8 cellular contexts compared by ENCODE assay signal in genomic region chr5:169636477-169637084, GRCh38. TPM values are rescaled to one million over a fixed set of nuclear protein-coding genes. Genes with fewer than 3 reads are reported as not detected.
A peak's percentile ranks its signal among the peaks of the same experiment; 100 is the strongest.
DNase-seq lines count a peak whose midpoint lies in the region; ATAC-seq and TF ChIP-seq lines count a peak whose summit lies in the region.

No MANE protein-coding gene starts in this region.

- no CpG with 5 or more reads among the region's 23 CpGs for WGBS in trophoblast cell (ENCODE audit: extremely low coverage, insufficient coverage, insufficient read length)

- H3K36me3 Mint-ChIP-seq in effector memory CD8-positive, alpha-beta T cell (ENCODE audit: insufficient read depth): peaks cover 22% of the 10 kb centered on the region

- H3K27me3 ChIP-seq in GM06990 (replicated peaks; ENCODE audit: control insufficient read depth, insufficient read depth, low read length) (no peaks in the 10 kb centered on the region), MM.1S (replicated peaks; ENCODE audit: insufficient read depth, low read length) (no peaks in the 10 kb centered on the region), trophoblast cell (ENCODE audit: insufficient read depth, low read length) (peaks cover 19% of the 10 kb centered on the region)

- H3K9me3 ChIP-seq in MM.1S (replicated peaks; ENCODE audit: insufficient read depth, low read length) (no peaks in the 10 kb centered on the region), trophoblast cell (ENCODE audit: insufficient read depth, low read depth, low read length) (peaks cover 8% of the 10 kb centered on the region)

- H3K18ac ChIP-seq in trophoblast cell (ENCODE audit: low read length): no peak overlapping the region

- H4K8ac ChIP-seq in trophoblast cell (ENCODE audit: low read depth, low read length): no peak overlapping the region

- no peak overlapping the region for H2BK120ac ChIP-seq in trophoblast cell (ENCODE audit: insufficient read depth, low read length, poor library complexity)

- peaks cover 9% of the 10 kb centered on the region for H3K4me1 ChIP-seq in MM.1S (ENCODE audit: low read length)
- peaks cover 2 to 8% of the 10 kb centered on the region in 2 experiments for H3K4me1 ChIP-seq in trophoblast cell (ENCODE audit: control insufficient read depth in 1 of 2, insufficient read depth in 2 of 2, low read length in 2 of 2)

- H3K9ac ChIP-seq in MM.1S (ENCODE audit: low read length): peak overlapping the region; percentile 75
- H3K9ac ChIP-seq in trophoblast cell (ENCODE audit: low read length): no peak overlapping the region

- H3K4me3 ChIP-seq in GM06990 (replicated peaks; ENCODE audit: low read depth, low read length) (peak overlapping the region; percentile 86), MM.1S (ENCODE audit: low read length) (peak overlapping the region; percentile 69), trophoblast cell (ENCODE audit: low read depth, low read length) (no peak overlapping the region)

- H3K79me2 ChIP-seq in MM.1S (ENCODE audit: low read length) (peaks cover 51% of the 10 kb centered on the region), trophoblast cell (ENCODE audit: control insufficient read depth, insufficient read depth, low read length, poor library complexity) (no peaks in the 10 kb centered on the region)

- no peak overlapping the region for H3K4ac ChIP-seq in trophoblast cell (ENCODE audit: low read depth, low read length)

- H3K27me3 Mint-ChIP-seq in effector memory CD8-positive, alpha-beta T cell: no peaks in the 10 kb centered on the region

- H3K9me2 ChIP-seq in MM.1S (replicated peaks; ENCODE audit: insufficient read depth, low read length): no peaks in the 10 kb centered on the region

- H2BK12ac ChIP-seq in trophoblast cell (ENCODE audit: low read length): no peak overlapping the region

- H4K91ac ChIP-seq in trophoblast cell (ENCODE audit: low read depth, low read length): no peak overlapping the region

- peak overlapping the region; percentile 87 for H2AFZ ChIP-seq in MM.1S (ENCODE audit: low read length)
- no peak overlapping the region for H2AFZ ChIP-seq in trophoblast cell (ENCODE audit: insufficient read depth, low read length, poor library complexity)

- TF ChIP-seq CTCF in GM06990 (IDR thresholded peaks at IDR 0.05; ENCODE audit: insufficient read depth, low read length, poor library complexity, severe bottlenecking) (no peak), MM.1S (IDR thresholded peaks at IDR 0.05; ENCODE audit: low read length) (no peak)

- no peaks in the 10 kb centered on the region for H3K79me1 ChIP-seq in trophoblast cell (ENCODE audit: low read length)

- H3K36me3 ChIP-seq in GM06990 (ENCODE audit: control insufficient read depth, insufficient read depth, low read length) (peaks cover 6% of the 10 kb centered on the region; the same call in 1 of the 2 replicates), MM.1S (replicated peaks; ENCODE audit: insufficient read depth, low read length) (no peaks in the 10 kb centered on the region), trophoblast cell (ENCODE audit: control insufficient read depth in 1 of 2, insufficient read depth in 2 of 2, low read length in 2 of 2) (no peaks in the 10 kb centered on the region)

- no peaks in the 10 kb centered on the region for H3K9me3 Mint-ChIP-seq in effector memory CD8-positive, alpha-beta T cell

- H3K27ac ChIP-seq in MM.1S (ENCODE audit: low read length) (peak overlapping the region; percentile 53; the same call in 1 of the 2 replicates), trophoblast cell (ENCODE audit: low read depth, low read length) (no peak overlapping the region)

- H2BK5ac ChIP-seq in trophoblast cell (ENCODE audit: low read depth, low read length, poor library complexity): no peak overlapping the region

- H2AK5ac ChIP-seq in trophoblast cell (ENCODE audit: low read length): no peak overlapping the region

- H3K4me2 ChIP-seq in MM.1S (ENCODE audit: low read depth, low read length): peak overlapping the region; percentile 77
- peak overlapping the region; percentile 56 for H3K4me2 ChIP-seq in trophoblast cell (ENCODE audit: low read length)

- no peak overlapping the region for H3K14ac ChIP-seq in trophoblast cell (ENCODE audit: low read length)

- peaks cover 40 to 46% of the 10 kb centered on the region in 2 donors for H3K4me1 Mint-ChIP-seq in effector memory CD8-positive, alpha-beta T cell (ENCODE audit: low read depth in 2 of 2)

- H3K27ac Mint-ChIP-seq in effector memory CD8-positive, alpha-beta T cell: peak overlapping the region; percentile 96

- H3K23ac ChIP-seq in trophoblast cell (ENCODE audit: low read length): no peak overlapping the region

- H3K4me3 Mint-ChIP-seq in effector memory CD8-positive, alpha-beta T cell: peak overlapping the region; percentile 97 to 98

- no peaks in the 10 kb centered on the region for H4K20me1 ChIP-seq in MM.1S (ENCODE audit: insufficient read depth, low read length)

- no peak for DNase-seq in GM06990 (ENCODE audit: extremely low read depth, insufficient read length)
- DNase-seq in MM.1S: no peak
- no peak for DNase-seq in effector memory CD8-positive, alpha-beta T cell
- no peak for DNase-seq in trophoblast cell
- DNase-seq in hepatic stellate cell (ENCODE audit: low spot score): no peak
- no peak for DNase-seq in activated gamma-delta T cell treated with Interleukin-2 at 50 U/mL for 16 hours

- H3F3A ChIP-seq in MM.1S (ENCODE audit: insufficient read depth, low read length): no peaks in the 10 kb centered on the region

- ATAC-seq in effector memory CD8-positive, alpha-beta T cell (replicated peaks): no peak
- ATAC-seq in HG03045 (IDR thresholded peaks at IDR 0.05; ENCODE audit: unreplicated experiment) (no peak), SK-N-SH treated with all-trans-retinoic acid at 6 μM for 48 hours (no peak)

- no peak overlapping the region for H4K12ac ChIP-seq in trophoblast cell (ENCODE audit: low read depth, low read length)

TF ChIP-seq in SK-N-SH treated with all-trans-retinoic acid at 6 μM for 48 hours, 23 proteins besides CTCF, POLR2A, EP300 and RAD21:
- TF ChIP-seq TCF4 (CRISPR knock-in tag; IDR thresholded peaks at IDR 0.05; ENCODE audit: borderline replicate concordance): no peak
- TF ChIP-seq RARB (CRISPR knock-in tag; IDR thresholded peaks at IDR 0.05): no peak
- TF ChIP-seq ZC3H10 (CRISPR knock-in tag; IDR thresholded peaks at IDR 0.05): no peak
- no peak for TF ChIP-seq ZNF565 (CRISPR knock-in tag; conservative IDR thresholded peaks at IDR 0.05; ENCODE audit: low read depth)
- no peak for TF ChIP-seq ESRRG (CRISPR knock-in tag; IDR thresholded peaks at IDR 0.05)
- TF ChIP-seq OSR1 (CRISPR knock-in tag; IDR thresholded peaks at IDR 0.05): no peak
- TF ChIP-seq CSRNP3 (CRISPR knock-in tag; IDR thresholded peaks at IDR 0.05): no peak
- TF ChIP-seq PATZ1 (CRISPR knock-in tag; IDR thresholded peaks at IDR 0.05; ENCODE audit: borderline replicate concordance): no peak
- TF ChIP-seq ISL1 (CRISPR knock-in tag; IDR thresholded peaks at IDR 0.05): no peak
- no peak for TF ChIP-seq BACH2 (CRISPR knock-in tag; IDR thresholded peaks at IDR 0.05; ENCODE audit: borderline replicate concordance)
- no peak for TF ChIP-seq ARNTL (CRISPR knock-in tag; IDR thresholded peaks at IDR 0.05; ENCODE audit: borderline replicate concordance, low read depth)
- TF ChIP-seq ZNF8 (CRISPR knock-in tag; IDR thresholded peaks at IDR 0.05): no peak

RNA-seq across cellular contexts. Expression of gene DOCK2, which starts 0.5 kb away (rescaled TPM):
- polyA plus RNA-seq in trophoblast cell (2013): 0.07 and 0.08 TPM in 2 replicates

RNA-seq across cellular contexts. Expression of gene SPDL1, which starts 53.0 kb away (rescaled TPM):
- polyA plus RNA-seq in trophoblast cell (2013): 36.8 and 38.6 TPM in 2 replicates
